ENCODE assay signal across 21 cellular contexts in genomic region chr12:31562594-31563328, GRCh38.
"Had no signal": no experiment of that assay in that cellular context is flagged by ENCODE, and none has a peak within 500 bp of the region (broad histone marks: within the 10 kb centered on the region; RNA-seq: fewer than 3 reads in every experiment).

No MANE protein-coding gene starts in this region.

- H3K4me3 Mint-ChIP-seq: activated naive CD4-positive, alpha-beta T cell treated with anti-CD3 and anti-CD28 coated beads, Interleukin-2, amount 50 U/mL, for 24 hours; central memory CD8-positive, alpha-beta T cell; neural crest cell; stimulated activated naive CD8-positive, alpha-beta T cell treated with anti-CD3 and anti-CD28 coated beads, Interleukin-15, Interleukin-2, amounts not matched to agents 100 ng/mL and 50 ng/mL, for 24 hours had no signal

- H3K27ac ChIP-seq: ascending aorta, coronary artery, heart right ventricle, left ventricle myocardium inferior, prostate gland, right atrium auricular region, suprapubic skin, vagina had no signal

- H3K9me3 Mint-ChIP-seq: activated naive CD4-positive, alpha-beta T cell treated with anti-CD3 and anti-CD28 coated beads, Interleukin-2, amount 50 U/mL, for 24 hours; central memory CD8-positive, alpha-beta T cell; stimulated activated naive CD8-positive, alpha-beta T cell treated with anti-CD3 and anti-CD28 coated beads, Interleukin-15, Interleukin-2, amounts not matched to agents 100 ng/mL and 50 ng/mL, for 24 hours had no signal

- ATAC-seq: esophagus mucosa, heart right ventricle had no signal

- H3K4me3 ChIP-seq: ascending aorta, coronary artery, heart right ventricle, left ventricle myocardium inferior, prostate gland, right atrium auricular region, suprapubic skin, vagina had no signal

- H3K36me3 Mint-ChIP-seq: activated naive CD4-positive, alpha-beta T cell treated with anti-CD3 and anti-CD28 coated beads, Interleukin-2, amount 50 U/mL, for 24 hours had no signal

- H3K27me3 ChIP-seq: ascending aorta, heart right ventricle, right atrium auricular region, suprapubic skin, vagina had no signal

- DNase-seq: activated CD4-positive, alpha-beta T cell treated with anti-CD3 and anti-CD28 coated beads for 1 hour; activated CD8-positive, alpha-beta memory T cell treated with anti-CD3 and anti-CD28 coated beads for 24 hours; activated CD8-positive, alpha-beta memory T cell treated with anti-CD3 and anti-CD28 coated beads, Interleukin-2, amount 50 U/mL, for 48 hours; activated effector memory CD4-positive, alpha-beta T cell treated with anti-CD3 and anti-CD28 coated beads, Interleukin-2, amount 50 U/mL, for 16 hours; activated T-cell treated with anti-CD3 and anti-CD28 coated beads, Interleukin-2, amount 50 U/mL, for 48 hours; heart right ventricle; kidney glomerular epithelial cell; left ventricle myocardium inferior; mammary epithelial cell; trophoblast cell had no signal

- H3K4me1 Mint-ChIP-seq: activated naive CD4-positive, alpha-beta T cell treated with anti-CD3 and anti-CD28 coated beads, Interleukin-2, amount 50 U/mL, for 24 hours; central memory CD8-positive, alpha-beta T cell had no signal

- H3K27ac Mint-ChIP-seq: activated naive CD4-positive, alpha-beta T cell treated with anti-CD3 and anti-CD28 coated beads, Interleukin-2, amount 50 U/mL, for 24 hours; stimulated activated naive CD8-positive, alpha-beta T cell treated with anti-CD3 and anti-CD28 coated beads, Interleukin-15, Interleukin-2, amounts not matched to agents 100 ng/mL and 50 ng/mL, for 24 hours had no signal

- H3K4me1 ChIP-seq: ascending aorta, prostate gland, right atrium auricular region, suprapubic skin, vagina had no signal

- H3K9me3 ChIP-seq: ascending aorta, heart right ventricle, left ventricle myocardium inferior, prostate gland, right atrium auricular region, suprapubic skin, vagina had no signal

- H3K36me3 ChIP-seq: ascending aorta, heart right ventricle, left ventricle myocardium inferior, prostate gland, right atrium auricular region, suprapubic skin, vagina had no signal
